Comparison of ENCODE assay signal across 9 cellular contexts in the genomic region with DNA sequence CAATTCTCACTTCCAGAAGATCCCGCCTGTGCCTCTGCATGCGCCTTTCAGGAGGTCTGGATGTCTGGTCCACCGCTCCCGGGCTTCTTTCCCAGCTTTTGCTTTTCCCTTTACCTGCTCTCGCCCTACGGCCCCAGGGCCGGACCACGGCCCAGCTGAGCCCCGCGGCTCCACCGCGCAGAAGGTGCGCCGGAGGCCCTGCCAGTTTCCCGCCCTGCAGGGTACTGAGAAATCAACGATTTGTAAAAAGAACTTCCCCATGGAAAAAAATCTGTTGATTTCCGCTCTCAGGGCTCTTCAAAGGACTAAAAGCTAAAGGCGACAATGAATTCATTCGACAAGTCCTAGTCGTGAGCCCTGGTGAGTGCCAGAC. TPM values are rescaled to one million over a fixed set of nuclear protein-coding genes. Genes with fewer than 3 reads are reported as not detected.
DNase-seq lines count a peak whose midpoint lies in the region; ATAC-seq and TF ChIP-seq lines count a peak whose summit lies in the region.
"Had no signal": no experiment of that assay in that cellular context is flagged by ENCODE, and none has a peak within 500 bp of the region (broad histone marks: within the 10 kb centered on the region; RNA-seq: fewer than 3 reads in every experiment).

No MANE protein-coding gene starts in this region.

- H3K4me1 ChIP-seq in left ventricle myocardium inferior, result peaks cover 13% of the 10 kb centered on the region

- no peaks in the 10 kb centered on the region for H3K36me3 ChIP-seq in left ventricle myocardium inferior

- H3K27me3 ChIP-seq in left ventricle myocardium inferior (ENCODE audit: low read depth), result no peaks in the 10 kb centered on the region

- intact Hi-C loops in left ventricle myocardium inferior (cut with micrococcal nuclease), result no loop called here

- H3K27ac ChIP-seq in left ventricle myocardium inferior (replicated peaks), result peak overlapping the region; percentile 94

- no peak for TF ChIP-seq CTCF in GM12864 (IDR thresholded peaks at IDR 0.05; ENCODE audit: low read depth, low read length, missing control alignments)
- TF ChIP-seq CTCF in left ventricle myocardium inferior (IDR thresholded peaks at IDR 0.05; ENCODE audit: borderline replicate concordance), result no peak

- H3K4me3 ChIP-seq in GM12864 (ENCODE audit: low read depth, low read length), result peak overlapping the region; percentile 24; the same call in 1 of the 2 replicates
- H3K4me3 ChIP-seq in left ventricle myocardium inferior, result peak overlapping the region; percentile 78
- H3K4me3 ChIP-seq in skeletal muscle cell (ENCODE audit: low read depth, low read length), result peak overlapping the region; percentile 56

- no peaks in the 10 kb centered on the region for H3K9me3 ChIP-seq in left ventricle myocardium inferior (replicated peaks)

- H3K27me3 Mint-ChIP-seq in activated CD8-positive, alpha-beta T cell treated with anti-CD3 and anti-CD28 coated beads, Interleukin-2, amount 10 ng/mL, durations not matched to agents 7 days and 5 days (ENCODE audit: low read depth), result peaks cover 52% of the 10 kb centered on the region

- POLR2A ChIA-PET in activated CD8-positive, alpha-beta T cell treated with anti-CD3 and anti-CD28 coated beads, Interleukin-2, amount 10 ng/mL, durations not matched to agents 7 days and 5 days (lab: Charles Lee), result interaction anchor here (0.6 to 1.2 kb wide), 2 partner anchors 7 to 16 kb away, joined by 3 read pairs; a partner anchor contains a TSS

- peak overlapping the region; percentile 82 for H3K4me3 Mint-ChIP-seq in activated CD8-positive, alpha-beta T cell treated with anti-CD3 and anti-CD28 coated beads, Interleukin-2, amount 10 ng/mL, durations not matched to agents 7 days and 5 days

- no peak overlapping the region for H3K27ac Mint-ChIP-seq in activated CD8-positive, alpha-beta T cell treated with anti-CD3 and anti-CD28 coated beads, Interleukin-2, amount 10 ng/mL, durations not matched to agents 7 days and 5 days

- no peak for ATAC-seq in activated CD8-positive, alpha-beta T cell treated with anti-CD3 and anti-CD28 coated beads, Interleukin-2, amount 10 ng/mL, durations not matched to agents 7 days and 5 days

- H3K36me3 Mint-ChIP-seq in activated CD8-positive, alpha-beta T cell treated with anti-CD3 and anti-CD28 coated beads, Interleukin-2, amount 10 ng/mL, durations not matched to agents 7 days and 5 days (ENCODE audit: low read depth), result no peaks in the 10 kb centered on the region

- H3K9me3 Mint-ChIP-seq in activated CD8-positive, alpha-beta T cell treated with anti-CD3 and anti-CD28 coated beads, Interleukin-2, amount 10 ng/mL, durations not matched to agents 7 days and 5 days (ENCODE audit: insufficient read depth), result no peaks in the 10 kb centered on the region

- H3K4me1 Mint-ChIP-seq in activated CD8-positive, alpha-beta T cell treated with anti-CD3 and anti-CD28 coated beads, Interleukin-2, amount 10 ng/mL, durations not matched to agents 7 days and 5 days (ENCODE audit: low read depth), result peaks cover 17% of the 10 kb centered on the region

- DNase-seq in GM12864 (ENCODE audit: low read depth) (no peak), left ventricle myocardium inferior (no peak), skeletal muscle cell (ENCODE audit: low read depth) (no peak), NCI-H1092 treated with DMSO at 0.1 percent for 48 hours (lab: John Stamatoyannopoulos, UW) (no peak), EL (no peak), glomerular visceral epithelial cell (ENCODE audit: extremely low spot score) (no peak)
- DNase-seq in activated CD8-positive, alpha-beta T cell treated with anti-CD3 and anti-CD28 coated beads, Interleukin-2, amount 10 ng/mL, durations not matched to agents 7 days and 5 days, result no peak
- DNase-seq in activated CD4-positive, CD25-positive, alpha-beta regulatory T cell treated with anti-CD3 and anti-CD28 coated beads, Interleukin-2, amount 50 U/mL, for 72 hours, result no peak

- CTCF ChIA-PET in activated CD8-positive, alpha-beta T cell treated with anti-CD3 and anti-CD28 coated beads, Interleukin-2, amount 10 ng/mL, durations not matched to agents 7 days and 5 days (lab: Charles Lee), result interaction anchor here (1.2 to 1.4 kb wide), 2 partner anchors 186 to 264 kb away, joined by 3 read pairs; no protein-coding TSS in a partner anchor

RNA-seq across cellular contexts. Expression of a gene that starts 7.0 kb away (rescaled TPM):
- 1,000 to 10,000 TPM; 1,730 to 2,232 TPM for total RNA-seq in activated CD8-positive, alpha-beta T cell treated with anti-CD3 and anti-CD28 coated beads, Interleukin-2, amount 10 ng/mL, durations not matched to agents 7 days and 5 days
- 6,072 TPM for total RNA-seq in left ventricle myocardium inferior
- total RNA-seq: M059J had no signal

RNA-seq across cellular contexts. Expression of a gene that starts 32.9 kb away (rescaled TPM):
- total RNA-seq in activated CD8-positive, alpha-beta T cell treated with anti-CD3 and anti-CD28 coated beads, Interleukin-2, amount 10 ng/mL, durations not matched to agents 7 days and 5 days, result 10 to 100 TPM; 31.7 to 33.1 TPM
- total RNA-seq in left ventricle myocardium inferior, result 8.9 TPM

Comparison
In these comparisons a context has a peak if more than half of its experiments do, and no peak if none do; other contexts are left out.
1. H3K4me3 ChIP-seq: peak in every context shown above with its lines; median percentile 78 in left ventricle myocardium inferior; 56 in skeletal muscle cell; 24 in GM12864.